10 cellular contexts compared by ENCODE assay signal in genomic region chrX:104253567-104254441, GRCh38. TPM values are rescaled to one million over a fixed set of nuclear protein-coding genes. Genes with fewer than 3 reads are reported as not detected.
DNase-seq lines count a peak whose midpoint lies in the region; ATAC-seq and TF ChIP-seq lines count a peak whose summit lies in the region.
"Had no signal": no experiment of that assay in that cellular context is flagged by ENCODE, and none has a peak within 500 bp of the region (broad histone marks: within the 10 kb centered on the region; RNA-seq: fewer than 3 reads in every experiment).

No MANE protein-coding gene starts in this region.

- H3K4me1 Mint-ChIP-seq in endodermal cell (no peaks in the 10 kb centered on the region), osteocyte (ENCODE audit: unreplicated experiment) (peaks cover 9% of the 10 kb centered on the region)

- peaks cover 97% of the 10 kb centered on the region for H3K27me3 Mint-ChIP-seq in endodermal cell (ENCODE audit: insufficient read depth)
- peaks cover 54% of the 10 kb centered on the region for H3K27me3 Mint-ChIP-seq in osteocyte (ENCODE audit: unreplicated experiment)

- H3K79me2 ChIP-seq in PC-9 (ENCODE audit: low read depth) = no peaks in the 10 kb centered on the region

- no peaks in the 10 kb centered on the region for H3K27me3 ChIP-seq in PC-9 (ENCODE audit: insufficient read depth, low read depth)
- H3K27me3 ChIP-seq in endodermal cell (ENCODE audit: control insufficient read depth, insufficient read depth, low read length, poor library complexity, severe bottlenecking) = peaks cover 93% of the 10 kb centered on the region
- peaks cover 20% of the 10 kb centered on the region for H3K27me3 ChIP-seq in colonic mucosa

- H3K9me3 ChIP-seq in PC-9 (ENCODE audit: insufficient read depth, low read depth) = no peaks in the 10 kb centered on the region
- no peaks in the 10 kb centered on the region for H3K9me3 ChIP-seq in endodermal cell (ENCODE audit: control insufficient read depth, low read length)
- H3K9me3 ChIP-seq in colonic mucosa = no peaks in the 10 kb centered on the region
- H3K9me3 ChIP-seq: adrenal gland had no signal

- H3K4me3 Mint-ChIP-seq in endodermal cell = peak overlapping the region; percentile 46
- H3K4me3 Mint-ChIP-seq in osteocyte (ENCODE audit: unreplicated experiment) = peak overlapping the region; percentile 66

- H3K4me3 ChIP-seq in PC-9 = peak overlapping the region; percentile 52; the same call in 1 of the 2 replicates
- H3K4me3 ChIP-seq in endodermal cell (ENCODE audit: low read length) = peak overlapping the region; percentile 63
- no peak overlapping the region for H3K4me3 ChIP-seq in colonic mucosa
- H3K4me3 ChIP-seq: adrenal gland had no signal

- peaks cover 15% of the 10 kb centered on the region; the same call in 1 of the 2 replicates for H3F3A ChIP-seq in PC-9 (ENCODE audit: insufficient read depth, low read depth)

- TF ChIP-seq CTCF in PC-9 (conservative IDR thresholded peaks at IDR 0.05) (no peak), endodermal cell (conservative IDR thresholded peaks at IDR 0.05) (peak; percentile 61), osteocyte (IDR thresholded peaks at IDR 0.05) (peak; percentile 12), GM20000 (IDR thresholded peaks at IDR 0.05; ENCODE audit: extremely low read depth, missing control alignments) (no peak), colonic mucosa (IDR thresholded peaks at IDR 0.05) (no peak)

- no peaks in the 10 kb centered on the region for H3K9me2 ChIP-seq in PC-9 (ENCODE audit: insufficient read depth)

- CTCF ChIA-PET in PC-9 (lab: Charles Lee) = no interaction called here

- H4K20me1 ChIP-seq in PC-9 (ENCODE audit: insufficient read depth) = no peaks in the 10 kb centered on the region

- H3K27ac Mint-ChIP-seq in endodermal cell (no peak overlapping the region), osteocyte (ENCODE audit: unreplicated experiment) (no peak overlapping the region)

- DNase-seq in Daoy (ENCODE audit: low read depth) = peak; percentile 51
- DNase-seq in PC-9 = peak in 1 of 2 experiments; percentile 15
- DNase-seq in endodermal cell = peak; percentile 71
- DNase-seq in osteocyte (ENCODE audit: extremely low spot score, unreplicated experiment) = no peak
- no peak for DNase-seq in NCI-H2107 treated with DMSO at 0.1 percent for 48 hours (lab: John Stamatoyannopoulos, UW; ENCODE audit: unreplicated experiment)
- DNase-seq in GM20000 (ENCODE audit: low spot score) = no peak
- DNase-seq in colonic mucosa = no peak
- DNase-seq: adrenal gland had no signal

- BruUV-seq in PC-9 (replicated peaks; lab: Mats Ljungman, UMichigan) = no TSS peak

- H2AFZ ChIP-seq in PC-9 = peak overlapping the region; percentile 71; the same call in 1 of the 2 replicates

- H3K9ac ChIP-seq in endodermal cell (ENCODE audit: extremely low read depth, low read length, poor library complexity, severe bottlenecking) = no peak overlapping the region
- no peak overlapping the region for H3K9ac ChIP-seq in colonic mucosa (ENCODE audit: low read depth in 2 of 2, low read length in 2 of 2)

- H3K9me3 Mint-ChIP-seq in endodermal cell (peaks cover 51% of the 10 kb centered on the region), osteocyte (ENCODE audit: unreplicated experiment) (peaks cover under 1% of the 10 kb centered on the region)

- H3K27ac ChIP-seq in PC-9 (no peak overlapping the region), endodermal cell (ENCODE audit: low read depth, low read length) (no peak overlapping the region), colonic mucosa (no peak overlapping the region)
- H3K27ac ChIP-seq: adrenal gland had no signal

- WGBS in endodermal cell (ENCODE audit: insufficient coverage in 1 of 2, insufficient read length in 1 of 2), 2 experiments = 1 to 5% methylated on average over 13 to 63 of the region's 65 CpGs

- peak overlapping the region; percentile 67 for H3K4me2 ChIP-seq in PC-9

- ATAC-seq in HG02623 (IDR thresholded peaks at IDR 0.05; ENCODE audit: unreplicated experiment) = no peak

- H3K4me1 ChIP-seq in PC-9 (replicated peaks; ENCODE audit: insufficient read depth) = peaks cover 22% of the 10 kb centered on the region
- H3K4me1 ChIP-seq in endodermal cell (ENCODE audit: control insufficient read depth, insufficient read depth, low read length) = no peaks in the 10 kb centered on the region
- H3K4me1 ChIP-seq in colonic mucosa = no peaks in the 10 kb centered on the region
- H3K4me1 ChIP-seq: adrenal gland had no signal

- intact Hi-C loops in PC-9 (cut with micrococcal nuclease; ENCODE audit: unreplicated experiment) (no loop called here), colonic mucosa (cut with DNase I) (no loop called here)

- POLR2A ChIA-PET in PC-9 (lab: Charles Lee; ENCODE audit: unreplicated experiment) = no interaction called here

- no peaks in the 10 kb centered on the region for H3K36me3 Mint-ChIP-seq in endodermal cell (ENCODE audit: low read depth)
- H3K36me3 Mint-ChIP-seq in osteocyte (ENCODE audit: unreplicated experiment) = peaks cover 2% of the 10 kb centered on the region

- H3K36me3 ChIP-seq in PC-9 (ENCODE audit: low read depth) (no peaks in the 10 kb centered on the region), endodermal cell (ENCODE audit: control insufficient read depth, insufficient read depth, low read length) (no peaks in the 10 kb centered on the region), colonic mucosa (no peaks in the 10 kb centered on the region)
- H3K36me3 ChIP-seq: adrenal gland had no signal

RNA-seq across cellular contexts. Expression of gene ESX1, which starts 0.9 kb away (rescaled TPM):
- total RNA-seq in Daoy (2014; rRNA removed; shearing (Covaris generic)) = 8.4 and 10.8 TPM in 2 replicates
- total RNA-seq in PC-9 (2021) (1.6 and 1.9 TPM in 2 replicates), endodermal cell (not detected), osteocyte (not detected in 2 replicates), colonic mucosa (not detected)
- polyA plus RNA-seq in endodermal cell (2013, experiment 1 of 2) = not detected
- not detected for polyA plus RNA-seq in endodermal cell (2013, experiment 2 of 2)
- total RNA-seq: adrenal gland, RPMI7951 had no signal
- polyA plus RNA-seq: adrenal gland had no signal

Comparison
In these comparisons a context has a peak if more than half of its experiments do, and no peak if none do; other contexts are left out.
1. DNase-seq: peak in Daoy (single experiment) and endodermal cell (single experiment); none in osteocyte (single experiment), NCI-H2107 treated with DMSO at 0.1 percent for 48 hours (single experiment), GM20000 (single experiment) and colonic mucosa (single experiment).
2. CTCF ChIP-seq: peak in endodermal cell (single experiment) and osteocyte (single experiment); none in PC-9 (single experiment), GM20000 (single experiment) and colonic mucosa (single experiment).